ENCODE assay signal across 1 cellular context in genomic region chr3:11591401-11592266, GRCh38.
TF ChIP-seq lines count a peak whose summit lies in the region.

No MANE protein-coding gene starts in this region.

TF ChIP-seq in HepG2, 621 proteins besides CTCF, POLR2A, EP300 and RAD21 (continued from another document and continues in another):
- TF ChIP-seq, protein P1, sequence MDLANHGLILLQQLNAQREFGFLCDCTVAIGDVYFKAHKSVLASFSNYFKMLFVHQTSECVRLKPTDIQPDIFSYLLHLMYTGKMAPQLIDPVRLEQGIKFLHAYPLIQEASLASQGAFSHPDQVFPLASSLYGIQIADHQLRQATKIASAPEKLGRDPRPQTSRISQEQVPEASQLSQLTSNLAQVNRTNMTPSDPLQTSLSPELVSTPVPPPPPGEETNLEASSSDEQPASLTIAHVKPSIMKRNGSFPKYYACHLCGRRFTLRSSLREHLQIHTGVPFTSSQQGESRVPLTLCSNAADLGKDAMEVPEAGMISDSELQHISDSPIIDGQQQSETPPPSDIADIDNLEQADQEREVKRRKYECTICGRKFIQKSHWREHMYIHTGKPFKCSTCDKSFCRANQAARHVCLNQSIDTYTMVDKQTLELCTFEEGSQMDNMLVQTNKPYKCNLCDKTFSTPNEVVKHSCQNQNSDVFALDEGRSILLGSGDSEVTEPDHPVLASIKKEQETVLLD (CRISPR knock-in tag; IDR thresholded peaks at IDR 0.05; ENCODE audit: low read depth) = no peak
- TF ChIP-seq GATAD1 (CRISPR knock-in tag; IDR thresholded peaks at IDR 0.05) (no peak), ZNF451 (CRISPR knock-in tag; IDR thresholded peaks at IDR 0.05) (no peak), KLF16 (CRISPR knock-in tag; IDR thresholded peaks at IDR 0.05) (no peak), ZBTB26 (CRISPR knock-in tag; IDR thresholded peaks at IDR 0.05; ENCODE audit: borderline replicate concordance) (no peak), ETV5 (CRISPR knock-in tag; IDR thresholded peaks at IDR 0.05; ENCODE audit: borderline replicate concordance) (0 out of 2 replicates have a peak, but pooled peaks have one; percentile 28), CEBPB (IDR thresholded peaks at IDR 0.05; ENCODE audit: borderline replicate concordance, low read depth, low read length) (no peak), TCF7 (IDR thresholded peaks at IDR 0.05; ENCODE audit: low read depth) (no peak), TP53 (CRISPR knock-in tag; conservative IDR thresholded peaks at IDR 0.05) (no peak), THAP11 (CRISPR knock-in tag; IDR thresholded peaks at IDR 0.05) (0 out of 2 replicates have a peak, but pooled peaks have one; percentile 31), CENPX (CRISPR knock-in tag; IDR thresholded peaks at IDR 0.05) (no peak), ZNF143 (CRISPR knock-in tag; IDR thresholded peaks at IDR 0.05) (peak; percentile 78), NFE2L2 (IDR thresholded peaks at IDR 0.05; ENCODE audit: low read length) (no peak), KDM3A (CRISPR knock-in tag; IDR thresholded peaks at IDR 0.05; ENCODE audit: low read depth) (no peak), KAT2B (IDR thresholded peaks at IDR 0.05; ENCODE audit: borderline replicate concordance, low read depth, low read length) (no peak), ZBTB42 (CRISPR knock-in tag; IDR thresholded peaks at IDR 0.05) (no peak), ATF3 (CRISPR knock-in tag; IDR thresholded peaks at IDR 0.05) (no peak), YY1 (IDR thresholded peaks at IDR 0.05; ENCODE audit: insufficient read depth, insufficient replicate concordance, low read depth, low read length) (no peak), DPF2 (CRISPR knock-in tag; IDR thresholded peaks at IDR 0.05; ENCODE audit: borderline replicate concordance, low read depth) (no peak), ZNF101 (CRISPR knock-in tag; IDR thresholded peaks at IDR 0.05; ENCODE audit: borderline replicate concordance, low read depth) (no peak), FOXO1 (CRISPR knock-in tag; IDR thresholded peaks at IDR 0.05) (0 out of 2 replicates have a peak, but pooled peaks have one; percentile 13), GPBP1L1 (CRISPR knock-in tag; IDR thresholded peaks at IDR 0.05) (no peak), SIX4 (CRISPR knock-in tag; IDR thresholded peaks at IDR 0.05) (no peak), HOXA7 (CRISPR knock-in tag; IDR thresholded peaks at IDR 0.05) (no peak), PHB2 (IDR thresholded peaks at IDR 0.05; ENCODE audit: partially characterized antibody) (no peak), POLR2G (IDR thresholded peaks at IDR 0.05; ENCODE audit: low read depth, low read length) (no peak), ZNF569 (CRISPR knock-in tag; IDR thresholded peaks at IDR 0.05; ENCODE audit: borderline replicate concordance) (no peak), LCORL (IDR thresholded peaks at IDR 0.05) (no peak), LCORL (CRISPR knock-in tag; IDR thresholded peaks at IDR 0.05) (0 out of 2 replicates have a peak, but pooled peaks have one; percentile 35), SMAD1 (CRISPR knock-in tag; IDR thresholded peaks at IDR 0.05; ENCODE audit: borderline replicate concordance, low read depth) (no peak), TGIF2 (CRISPR knock-in tag; IDR thresholded peaks at IDR 0.05) (no peak), SP4 (CRISPR knock-in tag; IDR thresholded peaks at IDR 0.05) (no peak), CENPT (CRISPR knock-in tag; IDR thresholded peaks at IDR 0.05; ENCODE audit: low read depth) (no peak), NR2F6 (IDR thresholded peaks at IDR 0.05) (peak; percentile 94), NR2F6 (CRISPR knock-in tag; IDR thresholded peaks at IDR 0.05) (peak; percentile 90), HDAC2 (CRISPR knock-in tag; IDR thresholded peaks at IDR 0.05) (no peak), SALL1 (CRISPR knock-in tag; IDR thresholded peaks at IDR 0.05) (peak; percentile 48), TARDBP (CRISPR knock-in tag; IDR thresholded peaks at IDR 0.05) (no peak), ZNF546 (CRISPR knock-in tag; conservative IDR thresholded peaks at IDR 0.05) (no peak), PCBP2 (optimal IDR thresholded peaks at IDR 0.05; ENCODE audit: low read depth, low read length, poor library complexity, severe bottlenecking) (no peak), HMGXB4 (CRISPR knock-in tag; IDR thresholded peaks at IDR 0.05; ENCODE audit: borderline replicate concordance in 1 of 2, low read depth in 1 of 2) (no peak; a peak in 1 of 4 replicates), BCL6 (CRISPR knock-in tag; IDR thresholded peaks at IDR 0.05) (peak; percentile 71), CHCHD3 (CRISPR knock-in tag; IDR thresholded peaks at IDR 0.05) (no peak), GZF1 (CRISPR knock-in tag; IDR thresholded peaks at IDR 0.05) (no peak), SRF (IDR thresholded peaks at IDR 0.05; ENCODE audit: low read depth, low read length) (no peak), TOE1 (CRISPR knock-in tag; IDR thresholded peaks at IDR 0.05) (no peak), DNMT3B (CRISPR knock-in tag; conservative IDR thresholded peaks at IDR 0.05) (no peak), ZFP62 (CRISPR knock-in tag; IDR thresholded peaks at IDR 0.05) (no peak), ZNF160 (CRISPR knock-in tag; IDR thresholded peaks at IDR 0.05) (no peak), KLF12 (CRISPR knock-in tag; IDR thresholded peaks at IDR 0.05; ENCODE audit: borderline replicate concordance) (no peak), SALL2 (CRISPR knock-in tag; IDR thresholded peaks at IDR 0.05) (no peak), TOPORS (CRISPR knock-in tag; IDR thresholded peaks at IDR 0.05) (no peak), SPEN (CRISPR knock-in tag; IDR thresholded peaks at IDR 0.05; ENCODE audit: low read depth) (no peak), ATAD3A (CRISPR knock-in tag; IDR thresholded peaks at IDR 0.05) (no peak), ATF4 (CRISPR knock-in tag; IDR thresholded peaks at IDR 0.05) (no peak), ELF3 (CRISPR knock-in tag; IDR thresholded peaks at IDR 0.05) (0 out of 2 replicates have a peak, but pooled peaks have one; percentile 22), SNAI1 (CRISPR knock-in tag; IDR thresholded peaks at IDR 0.05; ENCODE audit: borderline replicate concordance) (no peak), KMT2B (CRISPR knock-in tag; IDR thresholded peaks at IDR 0.05) (no peak), MBNL3 (CRISPR knock-in tag; conservative IDR thresholded peaks at IDR 0.05) (no peak), ZNF781 (CRISPR knock-in tag; IDR thresholded peaks at IDR 0.05; ENCODE audit: borderline replicate concordance, not compliant biosample characterization) (no peak), ZBTB3 (CRISPR knock-in tag; IDR thresholded peaks at IDR 0.05; ENCODE audit: borderline replicate concordance, low read depth) (no peak), RFXANK (CRISPR knock-in tag; IDR thresholded peaks at IDR 0.05) (no peak), ZEB1 (IDR thresholded peaks at IDR 0.05; ENCODE audit: insufficient replicate concordance, low read depth) (no peak), ZNF121 (CRISPR knock-in tag; IDR thresholded peaks at IDR 0.05) (no peak), TRIM24 (CRISPR knock-in tag; IDR thresholded peaks at IDR 0.05) (no peak), HDAC6 (IDR thresholded peaks at IDR 0.05; ENCODE audit: low read depth, low read length) (no peak), GTF2F1 (IDR thresholded peaks at IDR 0.05; ENCODE audit: low read length) (no peak), ZNF205 (CRISPR knock-in tag; IDR thresholded peaks at IDR 0.05) (no peak)
- TF ChIP-seq, protein P2, sequence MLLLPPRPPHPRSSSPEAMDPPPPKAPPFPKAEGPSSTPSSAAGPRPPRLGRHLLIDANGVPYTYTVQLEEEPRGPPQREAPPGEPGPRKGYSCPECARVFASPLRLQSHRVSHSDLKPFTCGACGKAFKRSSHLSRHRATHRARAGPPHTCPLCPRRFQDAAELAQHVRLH (CRISPR knock-in tag; IDR thresholded peaks at IDR 0.05; ENCODE audit: borderline replicate concordance, low read depth) = no peak
- TF ChIP-seq, protein P3, sequence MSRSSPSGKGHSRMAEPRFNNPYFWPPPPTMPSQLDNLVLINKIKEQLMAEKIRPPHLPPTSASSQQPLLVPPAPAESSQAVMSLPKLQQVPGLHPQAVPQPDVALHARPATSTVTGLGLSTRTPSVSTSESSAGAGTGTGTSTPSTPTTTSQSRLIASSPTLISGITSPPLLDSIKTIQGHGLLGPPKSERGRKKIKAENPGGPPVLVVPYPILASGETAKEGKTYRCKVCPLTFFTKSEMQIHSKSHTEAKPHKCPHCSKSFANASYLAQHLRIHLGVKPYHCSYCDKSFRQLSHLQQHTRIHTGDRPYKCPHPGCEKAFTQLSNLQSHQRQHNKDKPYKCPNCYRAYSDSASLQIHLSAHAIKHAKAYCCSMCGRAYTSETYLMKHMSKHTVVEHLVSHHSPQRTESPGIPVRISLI (CRISPR knock-in tag; IDR thresholded peaks at IDR 0.05; ENCODE audit: borderline replicate concordance) = no peak
- TF ChIP-seq, protein P4, sequence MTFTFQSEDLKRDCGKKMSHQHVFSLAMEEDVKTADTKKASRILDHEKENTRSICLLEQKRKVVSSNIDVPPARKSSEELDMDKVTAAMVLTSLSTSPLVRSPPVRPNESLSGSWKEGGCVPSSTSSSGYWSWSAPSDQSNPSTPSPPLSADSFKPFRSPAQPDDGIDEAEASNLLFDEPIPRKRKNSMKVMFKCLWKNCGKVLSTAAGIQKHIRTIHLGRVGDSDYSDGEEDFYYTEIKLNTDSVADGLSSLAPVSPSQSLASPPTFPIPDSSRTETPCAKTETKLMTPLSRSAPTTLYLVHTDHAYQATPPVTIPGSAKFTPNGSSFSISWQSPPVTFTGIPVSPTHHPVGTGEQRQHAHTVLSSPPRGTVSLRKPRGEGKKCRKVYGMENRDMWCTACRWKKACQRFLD (CRISPR knock-in tag; IDR thresholded peaks at IDR 0.05; ENCODE audit: borderline replicate concordance) = no peak
- TF ChIP-seq, protein P5, sequence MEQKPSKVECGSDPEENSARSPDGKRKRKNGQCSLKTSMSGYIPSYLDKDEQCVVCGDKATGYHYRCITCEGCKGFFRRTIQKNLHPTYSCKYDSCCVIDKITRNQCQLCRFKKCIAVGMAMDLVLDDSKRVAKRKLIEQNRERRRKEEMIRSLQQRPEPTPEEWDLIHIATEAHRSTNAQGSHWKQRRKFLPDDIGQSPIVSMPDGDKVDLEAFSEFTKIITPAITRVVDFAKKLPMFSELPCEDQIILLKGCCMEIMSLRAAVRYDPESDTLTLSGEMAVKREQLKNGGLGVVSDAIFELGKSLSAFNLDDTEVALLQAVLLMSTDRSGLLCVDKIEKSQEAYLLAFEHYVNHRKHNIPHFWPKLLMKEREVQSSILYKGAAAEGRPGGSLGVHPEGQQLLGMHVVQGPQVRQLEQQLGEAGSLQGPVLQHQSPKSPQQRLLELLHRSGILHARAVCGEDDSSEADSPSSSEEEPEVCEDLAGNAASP (CRISPR knock-in tag; IDR thresholded peaks at IDR 0.05; ENCODE audit: borderline replicate concordance) = no peak
- TF ChIP-seq, protein P6, sequence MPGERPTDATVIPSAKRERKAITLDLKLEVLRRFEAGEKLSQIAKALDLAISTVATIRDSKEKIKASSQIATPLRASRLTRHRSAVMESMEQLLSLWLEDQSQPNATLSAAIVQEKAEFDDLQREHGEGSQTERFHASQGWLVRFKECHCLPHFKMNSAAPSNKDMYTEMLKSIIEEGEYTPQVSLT (CRISPR knock-in tag; IDR thresholded peaks at IDR 0.05; ENCODE audit: borderline replicate concordance, low read depth) = no peak
